Comparison of ENCODE assay signal across 1 cellular context in genomic region chr2:170711774-170712652, GRCh38.
TF ChIP-seq lines count a peak whose summit lies in the region.

No MANE protein-coding gene starts in this region.

TF ChIP-seq in HepG2, 621 proteins besides CTCF, POLR2A, EP300 and RAD21 (continued from another document):
- TF ChIP-seq ZNF543 (CRISPR knock-in tag; IDR thresholded peaks at IDR 0.05) (peak; percentile 96), ZNF383 (CRISPR knock-in tag; IDR thresholded peaks at IDR 0.05; ENCODE audit: borderline replicate concordance) (no peak), MXD1 (CRISPR knock-in tag; IDR thresholded peaks at IDR 0.05) (peak; percentile 82), ZMAT5 (CRISPR knock-in tag; IDR thresholded peaks at IDR 0.05; ENCODE audit: borderline replicate concordance, low read depth) (no peak), ZNF224 (CRISPR knock-in tag; IDR thresholded peaks at IDR 0.05) (peak; percentile 61; the same call in 1 of the 2 replicates), ZNF790 (CRISPR knock-in tag; IDR thresholded peaks at IDR 0.05; ENCODE audit: borderline replicate concordance) (0 out of 2 replicates have a peak, but pooled peaks have one; percentile 59), FOSL2 (CRISPR knock-in tag; IDR thresholded peaks at IDR 0.05) (peak; percentile 75), HINFP (CRISPR knock-in tag; IDR thresholded peaks at IDR 0.05; ENCODE audit: low read depth) (peak; percentile 99), ZNF780A (CRISPR knock-in tag; IDR thresholded peaks at IDR 0.05) (no peak), ZBTB26 (CRISPR knock-in tag; IDR thresholded peaks at IDR 0.05; ENCODE audit: borderline replicate concordance) (no peak; the same call in none of the 2 replicates), HDAC6 (IDR thresholded peaks at IDR 0.05; ENCODE audit: low read depth, low read length) (no peak), HOXA7 (CRISPR knock-in tag; IDR thresholded peaks at IDR 0.05) (no peak), PLSCR1 (CRISPR knock-in tag; IDR thresholded peaks at IDR 0.05; ENCODE audit: borderline replicate concordance) (no peak; the same call in 1 of the 2 replicates), IKZF5 (CRISPR knock-in tag; IDR thresholded peaks at IDR 0.05) (peak; percentile 86), EEA1 (CRISPR knock-in tag; IDR thresholded peaks at IDR 0.05; ENCODE audit: borderline replicate concordance) (0 out of 2 replicates have a peak, but pooled peaks have one; percentile 25), ARHGAP35 (CRISPR knock-in tag; IDR thresholded peaks at IDR 0.05; ENCODE audit: borderline replicate concordance) (peak; percentile 68; the same call in 1 of the 2 replicates), PRDM15 (CRISPR knock-in tag; IDR thresholded peaks at IDR 0.05) (peak; percentile 62; the same call in 1 of the 2 replicates), ZBTB38 (CRISPR knock-in tag; IDR thresholded peaks at IDR 0.05) (no peak; the same call in 1 of the 2 replicates), ZNF484 (CRISPR knock-in tag; IDR thresholded peaks at IDR 0.05; ENCODE audit: borderline replicate concordance, low read depth) (no peak), MAZ (IDR thresholded peaks at IDR 0.05; ENCODE audit: borderline replicate concordance, low read depth, low read length) (peak; percentile 96), MAZ (CRISPR knock-in tag; IDR thresholded peaks at IDR 0.05; ENCODE audit: low read depth) (no peak; the same call in none of the 2 replicates), BRCA1 (CRISPR knock-in tag; IDR thresholded peaks at IDR 0.05) (peak; percentile 42; the same call in 1 of the 2 replicates), DNMT3B (CRISPR knock-in tag; conservative IDR thresholded peaks at IDR 0.05) (peak; percentile 45), ZSCAN5A (CRISPR knock-in tag; IDR thresholded peaks at IDR 0.05; ENCODE audit: borderline replicate concordance) (no peak), ZBTB43 (CRISPR knock-in tag; conservative IDR thresholded peaks at IDR 0.05) (peak; percentile 99), PHF21A (CRISPR knock-in tag; IDR thresholded peaks at IDR 0.05) (peak; percentile 97), DZIP1 (CRISPR knock-in tag; IDR thresholded peaks at IDR 0.05) (peak; percentile 83; the same call in 1 of the 2 replicates), GRHL1 (CRISPR knock-in tag; conservative IDR thresholded peaks at IDR 0.05) (no peak), LBX2 (CRISPR knock-in tag; IDR thresholded peaks at IDR 0.05; ENCODE audit: borderline replicate concordance) (no peak), KLF9 (CRISPR knock-in tag; IDR thresholded peaks at IDR 0.05; ENCODE audit: low read depth) (peak; percentile 70; the same call in 1 of the 2 replicates), ZNF577 (CRISPR knock-in tag; IDR thresholded peaks at IDR 0.05; ENCODE audit: borderline replicate concordance, low read depth) (0 out of 2 replicates have a peak, but pooled peaks have one; percentile 64)
